In the genomic region with DNA sequence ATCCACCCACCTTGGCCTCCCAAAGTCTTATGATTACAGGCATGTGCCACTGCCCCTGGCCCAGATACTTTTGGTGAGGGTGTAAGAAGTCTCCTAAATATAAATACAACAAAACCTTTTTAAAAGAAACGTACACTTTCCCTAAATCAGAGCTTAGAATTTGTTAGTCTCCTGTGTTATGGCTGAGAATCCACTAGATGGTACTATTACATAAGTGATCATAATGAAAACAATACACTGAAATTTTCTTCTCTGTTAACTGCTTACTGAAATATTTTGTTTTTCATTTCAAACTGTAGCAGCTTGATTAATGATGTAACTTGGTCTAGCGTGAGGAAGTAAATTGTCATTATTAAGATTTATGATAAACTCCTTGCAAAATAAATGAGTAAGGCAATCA, we compare ENCODE assay signal across 8 cellular contexts.
DNase-seq lines count a peak whose midpoint lies in the region; ATAC-seq, FAIRE-seq and TF ChIP-seq lines count a peak whose summit lies in the region.
"Had no signal": no experiment of that assay in that cellular context is flagged by ENCODE, and none has a peak within 500 bp of the region (broad histone marks: within the 10 kb centered on the region; RNA-seq: fewer than 3 reads in every experiment).

No MANE protein-coding gene starts in this region.

- H3K27me3 Mint-ChIP-seq in neural crest cell (ENCODE audit: low read depth), result no peaks in the 10 kb centered on the region
- H3K27me3 Mint-ChIP-seq: dendritic cell treated with granulocyte-macrophage colony-stimulating factor and Interleukin-4, amounts not matched to agents 40 ng/mL and 50 ng/mL, for 4 days had no signal

- no peak overlapping the region for H3K4me3 Mint-ChIP-seq in neural crest cell
- H3K4me3 Mint-ChIP-seq: dendritic cell treated with granulocyte-macrophage colony-stimulating factor and Interleukin-4, amounts not matched to agents 40 ng/mL and 50 ng/mL, for 4 days had no signal

- no peak for FAIRE-seq in GM12891 (lab: Jason Lieb, UNC)

- POLR2A ChIA-PET in GM10248 (lab: Yijun Ruan, JAX), result no interaction called here

- no peaks in the 10 kb centered on the region for H3K9me3 Mint-ChIP-seq in neural crest cell
- H3K9me3 Mint-ChIP-seq: dendritic cell treated with granulocyte-macrophage colony-stimulating factor and Interleukin-4, amounts not matched to agents 40 ng/mL and 50 ng/mL, for 4 days had no signal

- no peak for DNase-seq in GM10248 (ENCODE audit: extremely low spot score)
- DNase-seq in LoVo (ENCODE audit: low spot score), result peak; percentile 23
- DNase-seq in choroid plexus epithelial cell (ENCODE audit: low read depth), result peak; percentile 44
- DNase-seq in neural crest cell (ENCODE audit: low read depth, low spot score), result no peak
- no peak for DNase-seq in NK-92 treated with Interleukin-12 subunit alpha and Interleukin-12 subunit beta, amount 100 ng/mL, for 24 hours (lab: John Stamatoyannopoulos, UW)
- DNase-seq in GM12891 (ENCODE audit: insufficient read length, low spot score), result no peak

- ATAC-seq in HG03045 (IDR thresholded peaks at IDR 0.05; ENCODE audit: unreplicated experiment), result no peak

- no peak overlapping the region for H3K4me3 ChIP-seq in choroid plexus epithelial cell (ENCODE audit: low read depth, low read length)

- TF ChIP-seq CTCF in GM10248 (IDR thresholded peaks at IDR 0.05; ENCODE audit: control extremely low read depth, extremely low read depth, low read depth, missing control alignments) (peak; percentile 30), choroid plexus epithelial cell (conservative IDR thresholded peaks at IDR 0.05; ENCODE audit: low read depth, low read length) (peak; percentile 28), neural crest cell (conservative IDR thresholded peaks at IDR 0.05) (peak; percentile 71)

- CTCF ChIA-PET in GM10248 (lab: Yijun Ruan, JAX), result interaction anchor here (0.9 to 1.5 kb wide), 9 partner anchors 10 to 1754 kb away, joined by 3 to 7 read pairs (median 3); no protein-coding TSS in a partner anchor

- no peak overlapping the region for H3K27ac Mint-ChIP-seq in neural crest cell (ENCODE audit: unreplicated experiment)
- H3K27ac Mint-ChIP-seq: dendritic cell treated with granulocyte-macrophage colony-stimulating factor and Interleukin-4, amounts not matched to agents 40 ng/mL and 50 ng/mL, for 4 days had no signal

- no peaks in the 10 kb centered on the region for H3K36me3 Mint-ChIP-seq in neural crest cell (ENCODE audit: low read depth)

- no peaks in the 10 kb centered on the region for H3K4me1 Mint-ChIP-seq in neural crest cell

- TF ChIP-seq POLR2A in GM12891 (IDR thresholded peaks at IDR 0.05; ENCODE audit: low read depth, low read length), result no peak

TF ChIP-seq in GM12891, 5 proteins besides CTCF, POLR2A, EP300 and RAD21:
- TF ChIP-seq TAF1 (IDR thresholded peaks at IDR 0.05; ENCODE audit: low read depth, low read length) (no peak), POLR2AphosphoS5 (IDR thresholded peaks at IDR 0.05; ENCODE audit: low read depth, low read length) (no peak), POU2F2 (IDR thresholded peaks at IDR 0.05; ENCODE audit: low read depth, low read length) (no peak), PAX5 (IDR thresholded peaks at IDR 0.05; ENCODE audit: insufficient read depth, low read length, severe bottlenecking) (no peak), SPI1 (IDR thresholded peaks at IDR 0.05; ENCODE audit: low read depth, low read length) (no peak)
TF ChIP-seq in GM12891: peak in this region for 0.

Comparison
In these comparisons a context has a peak if more than half of its experiments do, and no peak if none do; other contexts are left out.
1. DNase-seq: peak in LoVo (single experiment) and choroid plexus epithelial cell (single experiment); none in GM10248 (single experiment), neural crest cell (single experiment), NK-92 treated with Interleukin-12 subunit alpha and Interleukin-12 subunit beta, amount 100 ng/mL, for 24 hours (single experiment) and GM12891 (single experiment).
2. Peak in every context shown above with its lines, with median percentiles within 50 percentile points of each other: CTCF ChIP-seq.